Comparison of ENCODE assay signal across 10 cellular contexts in the genomic region with DNA sequence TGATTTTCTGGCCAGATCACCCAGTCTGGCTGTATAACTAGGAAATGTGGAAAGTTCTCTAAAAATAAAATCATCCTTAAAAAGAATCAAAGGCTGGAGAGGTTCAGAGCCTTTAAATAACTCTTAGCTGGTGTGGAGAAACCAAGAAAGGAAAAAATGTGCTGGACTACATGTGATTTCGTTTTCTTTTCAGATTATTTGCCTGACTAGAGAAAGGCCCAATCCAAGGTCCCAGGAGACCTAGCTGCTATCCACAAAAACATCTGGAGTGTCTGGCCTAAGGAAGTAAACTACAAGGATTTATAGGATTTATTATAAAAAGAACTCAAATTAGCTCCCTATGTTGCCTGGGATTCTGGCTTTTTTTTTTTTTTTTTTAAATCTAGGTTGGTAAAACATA. TPM values are rescaled to one million over a fixed set of nuclear protein-coding genes. Genes with fewer than 3 reads are reported as not detected.
DNase-seq lines count a peak whose midpoint lies in the region; ATAC-seq and TF ChIP-seq lines count a peak whose summit lies in the region.
"Had no signal": no experiment of that assay in that cellular context is flagged by ENCODE, and none has a peak within 500 bp of the region (broad histone marks: within the 10 kb centered on the region; RNA-seq: fewer than 3 reads in every experiment).

No MANE protein-coding gene starts in this region.

- in situ Hi-C loops in GM13977 (cut with MboI; ENCODE audit: low pct_unique_long_range_greater_than_20kb, low sequenced_read_pairs, unreplicated experiment) = loop anchor here (25.0 kb wide), 1 partner anchor 555 kb away; no protein-coding TSS in a partner anchor

- H3K4me1 Mint-ChIP-seq in activated T-cell treated with anti-CD3 and anti-CD28 coated beads, Interleukin-2, amount 50 U/mL, for 72 hours (ENCODE audit: low read depth) = peaks cover 53% of the 10 kb centered on the region

- H3K27me3 Mint-ChIP-seq in activated T-cell treated with anti-CD3 and anti-CD28 coated beads, Interleukin-2, amount 50 U/mL, for 72 hours (ENCODE audit: low read depth) = peaks cover 14% of the 10 kb centered on the region

- intact Hi-C loops in ascending aorta (cut with DNase I) (loop anchor here (1.0 to 10.0 kb wide), 7 partner anchors 13 to 1797 kb away; a partner anchor contains a TSS), lower leg skin (cut with DNase I; ENCODE audit: low total_unique reads) (no loop called here), thyroid gland (cut with DNase I) (no loop called here)

- H3K9me3 ChIP-seq in ascending aorta (peaks cover 17 to 31% of the 10 kb centered on the region in 2 donors), thyroid gland (no peaks in the 10 kb centered on the region)
- H3K9me3 ChIP-seq: heart right ventricle had no signal

- H3K4me3 Mint-ChIP-seq in activated T-cell treated with anti-CD3 and anti-CD28 coated beads, Interleukin-2, amount 50 U/mL, for 72 hours = peak overlapping the region; percentile 87 to 93

- H3K27ac ChIP-seq in ascending aorta = peak overlapping the region; percentile 94 to 96
- H3K27ac ChIP-seq in thyroid gland = peak overlapping the region; percentile 82 to 99 (median 98)

- peak overlapping the region; percentile 40 for H3K27ac Mint-ChIP-seq in activated T-cell treated with anti-CD3 and anti-CD28 coated beads, Interleukin-2, amount 50 U/mL, for 72 hours

- 22 to 24% methylated on average over 1 of the region's 1 CpG for WGBS in lower leg skin, 2 donors
- 63 to 78% methylated on average over 1 of the region's 1 CpG for WGBS in thyroid gland, 2 donors

- no peaks in the 10 kb centered on the region for H3K36me3 Mint-ChIP-seq in activated T-cell treated with anti-CD3 and anti-CD28 coated beads, Interleukin-2, amount 50 U/mL, for 72 hours (ENCODE audit: insufficient read depth in 2 of 2)

- H3K4me1 ChIP-seq in ascending aorta (peaks cover 0 to 9% of the 10 kb centered on the region in 2 donors), thyroid gland (peaks cover 0 to 23% of the 10 kb centered on the region in 2 donors)

- H3K4me3 ChIP-seq in ascending aorta = peak overlapping the region in 1 of 2 donors; percentile 66
- no peak overlapping the region for H3K4me3 ChIP-seq in lower leg skin (ENCODE audit: low read depth, poor library complexity, severe bottlenecking)
- H3K4me3 ChIP-seq in thyroid gland (replicated peaks in 1 of 3) = no peak overlapping the region

- TF ChIP-seq POLR2A in lower leg skin (IDR thresholded peaks at IDR 0.05) = no peak
- TF ChIP-seq POLR2A in thyroid gland (IDR thresholded peaks at IDR 0.05) = no peak

- no peak for ATAC-seq in activated T-cell treated with anti-CD3 and anti-CD28 coated beads, Interleukin-2, amount 50 U/mL, for 72 hours (replicated peaks in 1 of 2)
- no peak for ATAC-seq in HG03280 (IDR thresholded peaks at IDR 0.05; ENCODE audit: unreplicated experiment)
- ATAC-seq in GM18517 (IDR thresholded peaks at IDR 0.05; ENCODE audit: unreplicated experiment) = no peak

- no peaks in the 10 kb centered on the region for H3K9me3 Mint-ChIP-seq in activated T-cell treated with anti-CD3 and anti-CD28 coated beads, Interleukin-2, amount 50 U/mL, for 72 hours

- DNase-seq in activated T-cell treated with anti-CD3 and anti-CD28 coated beads, Interleukin-2, amount 50 U/mL, for 72 hours = no peak
- DNase-seq in activated T-cell treated with anti-CD3 and anti-CD28 coated beads for 4 hours = no peak
- no peak for DNase-seq in ascending aorta (ENCODE audit: low spot score in 2 of 2)
- DNase-seq in lower leg skin (ENCODE audit: low spot score in 2 of 2) = peak; percentile 17 to 40
- no peak for DNase-seq in thyroid gland
- DNase-seq in GM13977 (ENCODE audit: low spot score) = no peak

- no peaks in the 10 kb centered on the region for H3K36me3 ChIP-seq in ascending aorta
- no peaks in the 10 kb centered on the region for H3K36me3 ChIP-seq in thyroid gland
- H3K36me3 ChIP-seq: heart right ventricle had no signal

- H3K27me3 ChIP-seq in ascending aorta = no peaks in the 10 kb centered on the region
- no peaks in the 10 kb centered on the region for H3K27me3 ChIP-seq in thyroid gland

- TF ChIP-seq CTCF in ascending aorta (IDR thresholded peaks at IDR 0.05) (no peak), lower leg skin (IDR thresholded peaks at IDR 0.05) (no peak), thyroid gland (IDR thresholded peaks at IDR 0.05) (no peak), GM13977 (IDR thresholded peaks at IDR 0.05; ENCODE audit: extremely low read depth, insufficient read depth, missing control alignments) (no peak)

RNA-seq across cellular contexts. Expression of a gene that starts 0.8 kb away (rescaled TPM):
- total RNA-seq in activated T-cell treated with anti-CD3 and anti-CD28 coated beads, Interleukin-2, amount 50 U/mL, for 72 hours = 1 to 10 TPM; 2.2 to 3.4 TPM
- total RNA-seq in ascending aorta (21.5 TPM), lower leg skin (10 to 100 TPM; 25.1 to 43.6 (median 34.8) TPM), thyroid gland (100 to 1,000 TPM in 3 of 4 donors, 10 to 100 TPM in 1; 91.0 to 153 (median 124) TPM)
- total RNA-seq: HT1080 had no signal

RNA-seq across cellular contexts. Expression of a gene that starts 39.5 kb away (rescaled TPM):
- total RNA-seq in activated T-cell treated with anti-CD3 and anti-CD28 coated beads, Interleukin-2, amount 50 U/mL, for 72 hours = 100 to 1,000 TPM; 127 to 143 TPM
- 20.2 TPM for total RNA-seq in ascending aorta
- 100 to 1,000 TPM in 1 of 4 donors, 10 to 100 TPM in 3; 57.3 to 103 (median 66.7) TPM for total RNA-seq in lower leg skin
- total RNA-seq in thyroid gland = 10 to 100 TPM; 34.0 to 68.7 (median 49.8) TPM

Comparison
In these comparisons a context has a peak if more than half of its experiments do, and no peak if none do; other contexts are left out.
1. DNase-seq: peak in lower leg skin (2 of 2); none in activated T-cell treated with anti-CD3 and anti-CD28 coated beads, Interleukin-2, amount 50 U/mL, for 72 hours (0 of 2), activated T-cell treated with anti-CD3 and anti-CD28 coated beads for 4 hours (single experiment), ascending aorta (0 of 2), thyroid gland (0 of 2) and GM13977 (single experiment).